Comparison of ENCODE assay signal across 1 cellular context in genomic region chr22:20587206-20587958, GRCh38.
A peak's percentile ranks its signal among the peaks of the same experiment; 100 is the strongest.
TF ChIP-seq lines count a peak whose summit lies in the region.

No MANE protein-coding gene starts in this region.

TF ChIP-seq in K562, 482 proteins besides CTCF, POLR2A, EP300 and RAD21 (continued from another document and continues in another):
- TF ChIP-seq, protein P1, sequence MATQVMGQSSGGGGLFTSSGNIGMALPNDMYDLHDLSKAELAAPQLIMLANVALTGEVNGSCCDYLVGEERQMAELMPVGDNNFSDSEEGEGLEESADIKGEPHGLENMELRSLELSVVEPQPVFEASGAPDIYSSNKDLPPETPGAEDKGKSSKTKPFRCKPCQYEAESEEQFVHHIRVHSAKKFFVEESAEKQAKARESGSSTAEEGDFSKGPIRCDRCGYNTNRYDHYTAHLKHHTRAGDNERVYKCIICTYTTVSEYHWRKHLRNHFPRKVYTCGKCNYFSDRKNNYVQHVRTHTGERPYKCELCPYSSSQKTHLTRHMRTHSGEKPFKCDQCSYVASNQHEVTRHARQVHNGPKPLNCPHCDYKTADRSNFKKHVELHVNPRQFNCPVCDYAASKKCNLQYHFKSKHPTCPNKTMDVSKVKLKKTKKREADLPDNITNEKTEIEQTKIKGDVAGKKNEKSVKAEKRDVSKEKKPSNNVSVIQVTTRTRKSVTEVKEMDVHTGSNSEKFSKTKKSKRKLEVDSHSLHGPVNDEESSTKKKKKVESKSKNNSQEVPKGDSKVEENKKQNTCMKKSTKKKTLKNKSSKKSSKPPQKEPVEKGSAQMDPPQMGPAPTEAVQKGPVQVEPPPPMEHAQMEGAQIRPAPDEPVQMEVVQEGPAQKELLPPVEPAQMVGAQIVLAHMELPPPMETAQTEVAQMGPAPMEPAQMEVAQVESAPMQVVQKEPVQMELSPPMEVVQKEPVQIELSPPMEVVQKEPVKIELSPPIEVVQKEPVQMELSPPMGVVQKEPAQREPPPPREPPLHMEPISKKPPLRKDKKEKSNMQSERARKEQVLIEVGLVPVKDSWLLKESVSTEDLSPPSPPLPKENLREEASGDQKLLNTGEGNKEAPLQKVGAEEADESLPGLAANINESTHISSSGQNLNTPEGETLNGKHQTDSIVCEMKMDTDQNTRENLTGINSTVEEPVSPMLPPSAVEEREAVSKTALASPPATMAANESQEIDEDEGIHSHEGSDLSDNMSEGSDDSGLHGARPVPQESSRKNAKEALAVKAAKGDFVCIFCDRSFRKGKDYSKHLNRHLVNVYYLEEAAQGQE (CRISPR knock-in tag; IDR thresholded peaks at IDR 0.05; ENCODE audit: low read depth): peak; percentile 50; the same call in 1 of the 2 replicates
- peak; percentile 60 for TF ChIP-seq HMGN3 (IDR thresholded peaks at IDR 0.05; ENCODE audit: borderline replicate concordance, extremely low read depth, insufficient read length, low read depth, low read length)
- TF ChIP-seq ATF4 (CRISPR knock-in tag; IDR thresholded peaks at IDR 0.05): 0 out of 2 replicates have a peak, but pooled peaks have one; percentile 12
- TF ChIP-seq ZBTB26 (CRISPR knock-in tag; IDR thresholded peaks at IDR 0.05): no peak
- no peak for TF ChIP-seq ZBED1 (IDR thresholded peaks at IDR 0.05)
- no peak for TF ChIP-seq ATF2 (CRISPR knock-in tag; IDR thresholded peaks at IDR 0.05)
- no peak for TF ChIP-seq SLC30A9 (CRISPR knock-in tag; IDR thresholded peaks at IDR 0.05)
- TF ChIP-seq SFPQ (IDR thresholded peaks at IDR 0.05; ENCODE audit: low read depth, low read length): no peak
- TF ChIP-seq, protein P2, sequence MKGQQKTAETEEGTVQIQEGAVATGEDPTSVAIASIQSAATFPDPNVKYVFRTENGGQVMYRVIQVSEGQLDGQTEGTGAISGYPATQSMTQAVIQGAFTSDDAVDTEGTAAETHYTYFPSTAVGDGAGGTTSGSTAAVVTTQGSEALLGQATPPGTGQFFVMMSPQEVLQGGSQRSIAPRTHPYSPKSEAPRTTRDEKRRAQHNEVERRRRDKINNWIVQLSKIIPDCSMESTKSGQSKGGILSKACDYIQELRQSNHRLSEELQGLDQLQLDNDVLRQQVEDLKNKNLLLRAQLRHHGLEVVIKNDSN (CRISPR knock-in tag; IDR thresholded peaks at IDR 0.05): peak; percentile 34; the same call in 1 of the 2 replicates
- peak; percentile 61 for TF ChIP-seq POLR2G (IDR thresholded peaks at IDR 0.05; ENCODE audit: low read depth, low read length)
- no peak for TF ChIP-seq KDM4B (IDR thresholded peaks at IDR 0.05; ENCODE audit: borderline replicate concordance in 2 of 2, low read depth in 1 of 2)
- TF ChIP-seq POLR3A (IDR thresholded peaks at IDR 0.05; ENCODE audit: borderline replicate concordance, extremely low read depth, insufficient read depth, insufficient read length): no peak
- no peak for TF ChIP-seq ZNF165 (CRISPR knock-in tag; IDR thresholded peaks at IDR 0.05; ENCODE audit: borderline replicate concordance)
- TF ChIP-seq COPS2 (conservative IDR thresholded peaks at IDR 0.05): no peak
- no peak for TF ChIP-seq GABPA (tag; conservative IDR thresholded peaks at IDR 0.05; ENCODE audit: low read depth)
- TF ChIP-seq, protein P3, sequence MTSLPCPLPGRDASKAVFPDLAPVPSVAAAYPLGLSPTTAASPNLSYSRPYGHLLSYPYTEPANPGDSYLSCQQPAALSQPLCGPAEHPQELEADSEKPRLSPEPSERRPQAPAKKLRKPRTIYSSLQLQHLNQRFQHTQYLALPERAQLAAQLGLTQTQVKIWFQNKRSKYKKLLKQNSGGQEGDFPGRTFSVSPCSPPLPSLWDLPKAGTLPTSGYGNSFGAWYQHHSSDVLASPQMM (CRISPR knock-in tag; IDR thresholded peaks at IDR 0.05): no peak
- no peak for TF ChIP-seq ZNF232 (CRISPR knock-in tag; IDR thresholded peaks at IDR 0.05)
- no peak for TF ChIP-seq RNF2 (IDR thresholded peaks at IDR 0.05)
- TF ChIP-seq ZNF253 (CRISPR knock-in tag; conservative IDR thresholded peaks at IDR 0.05): no peak
- TF ChIP-seq ZNF551 (CRISPR knock-in tag; IDR thresholded peaks at IDR 0.05): no peak
- TF ChIP-seq CCNT2 (IDR thresholded peaks at IDR 0.05; ENCODE audit: borderline replicate concordance, extremely low read depth, insufficient read length, low read depth, low read length): peak; percentile 34
- TF ChIP-seq SRF (CRISPR knock-in tag; IDR thresholded peaks at IDR 0.05): no peak
- TF ChIP-seq ZC3H4 (CRISPR knock-in tag; IDR thresholded peaks at IDR 0.05; ENCODE audit: borderline replicate concordance): 0 out of 2 replicates have a peak, but pooled peaks have one; percentile 25
- TF ChIP-seq, protein P4, sequence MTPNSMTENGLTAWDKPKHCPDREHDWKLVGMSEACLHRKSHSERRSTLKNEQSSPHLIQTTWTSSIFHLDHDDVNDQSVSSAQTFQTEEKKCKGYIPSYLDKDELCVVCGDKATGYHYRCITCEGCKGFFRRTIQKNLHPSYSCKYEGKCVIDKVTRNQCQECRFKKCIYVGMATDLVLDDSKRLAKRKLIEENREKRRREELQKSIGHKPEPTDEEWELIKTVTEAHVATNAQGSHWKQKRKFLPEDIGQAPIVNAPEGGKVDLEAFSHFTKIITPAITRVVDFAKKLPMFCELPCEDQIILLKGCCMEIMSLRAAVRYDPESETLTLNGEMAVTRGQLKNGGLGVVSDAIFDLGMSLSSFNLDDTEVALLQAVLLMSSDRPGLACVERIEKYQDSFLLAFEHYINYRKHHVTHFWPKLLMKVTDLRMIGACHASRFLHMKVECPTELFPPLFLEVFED (CRISPR knock-in tag; conservative IDR thresholded peaks at IDR 0.05): no peak
- TF ChIP-seq PATZ1 (CRISPR knock-in tag; IDR thresholded peaks at IDR 0.05; ENCODE audit: borderline replicate concordance): 0 out of 2 replicates have a peak, but pooled peaks have one; percentile 16
- 0 out of 2 replicates have a peak, but pooled peaks have one; percentile 1 for TF ChIP-seq JUND (IDR thresholded peaks at IDR 0.05; ENCODE audit: borderline replicate concordance, low read depth, low read length)
- TF ChIP-seq JUND (tag; IDR thresholded peaks at IDR 0.05; ENCODE audit: borderline replicate concordance, low read depth, low read length): no peak
- TF ChIP-seq ZKSCAN8 (CRISPR knock-in tag; IDR thresholded peaks at IDR 0.05): no peak
- no peak for TF ChIP-seq MED1 (CRISPR knock-in tag; IDR thresholded peaks at IDR 0.05; ENCODE audit: borderline replicate concordance)
- no peak for TF ChIP-seq MAFG (tag; conservative IDR thresholded peaks at IDR 0.05)
- TF ChIP-seq, protein P5, sequence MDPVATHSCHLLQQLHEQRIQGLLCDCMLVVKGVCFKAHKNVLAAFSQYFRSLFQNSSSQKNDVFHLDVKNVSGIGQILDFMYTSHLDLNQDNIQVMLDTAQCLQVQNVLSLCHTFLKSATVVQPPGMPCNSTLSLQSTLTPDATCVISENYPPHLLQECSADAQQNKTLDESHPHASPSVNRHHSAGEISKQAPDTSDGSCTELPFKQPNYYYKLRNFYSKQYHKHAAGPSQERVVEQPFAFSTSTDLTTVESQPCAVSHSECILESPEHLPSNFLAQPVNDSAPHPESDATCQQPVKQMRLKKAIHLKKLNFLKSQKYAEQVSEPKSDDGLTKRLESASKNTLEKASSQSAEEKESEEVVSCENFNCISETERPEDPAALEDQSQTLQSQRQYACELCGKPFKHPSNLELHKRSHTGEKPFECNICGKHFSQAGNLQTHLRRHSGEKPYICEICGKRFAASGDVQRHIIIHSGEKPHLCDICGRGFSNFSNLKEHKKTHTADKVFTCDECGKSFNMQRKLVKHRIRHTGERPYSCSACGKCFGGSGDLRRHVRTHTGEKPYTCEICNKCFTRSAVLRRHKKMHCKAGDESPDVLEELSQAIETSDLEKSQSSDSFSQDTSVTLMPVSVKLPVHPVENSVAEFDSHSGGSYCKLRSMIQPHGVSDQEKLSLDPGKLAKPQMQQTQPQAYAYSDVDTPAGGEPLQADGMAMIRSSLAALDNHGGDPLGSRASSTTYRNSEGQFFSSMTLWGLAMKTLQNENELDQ (CRISPR knock-in tag; IDR thresholded peaks at IDR 0.05; ENCODE audit: borderline replicate concordance): no peak
- TF ChIP-seq, protein P6, sequence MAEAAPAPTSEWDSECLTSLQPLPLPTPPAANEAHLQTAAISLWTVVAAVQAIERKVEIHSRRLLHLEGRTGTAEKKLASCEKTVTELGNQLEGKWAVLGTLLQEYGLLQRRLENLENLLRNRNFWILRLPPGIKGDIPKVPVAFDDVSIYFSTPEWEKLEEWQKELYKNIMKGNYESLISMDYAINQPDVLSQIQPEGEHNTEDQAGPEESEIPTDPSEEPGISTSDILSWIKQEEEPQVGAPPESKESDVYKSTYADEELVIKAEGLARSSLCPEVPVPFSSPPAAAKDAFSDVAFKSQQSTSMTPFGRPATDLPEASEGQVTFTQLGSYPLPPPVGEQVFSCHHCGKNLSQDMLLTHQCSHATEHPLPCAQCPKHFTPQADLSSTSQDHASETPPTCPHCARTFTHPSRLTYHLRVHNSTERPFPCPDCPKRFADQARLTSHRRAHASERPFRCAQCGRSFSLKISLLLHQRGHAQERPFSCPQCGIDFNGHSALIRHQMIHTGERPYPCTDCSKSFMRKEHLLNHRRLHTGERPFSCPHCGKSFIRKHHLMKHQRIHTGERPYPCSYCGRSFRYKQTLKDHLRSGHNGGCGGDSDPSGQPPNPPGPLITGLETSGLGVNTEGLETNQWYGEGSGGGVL (CRISPR knock-in tag; IDR thresholded peaks at IDR 0.05): no peak
- no peak for TF ChIP-seq ZC3H8 (IDR thresholded peaks at IDR 0.05)
- TF ChIP-seq ZBTB17 (CRISPR knock-in tag; IDR thresholded peaks at IDR 0.05): no peak
- TF ChIP-seq MEF2A (IDR thresholded peaks at IDR 0.05; ENCODE audit: control insufficient read depth, low read depth, low read length): no peak
- 0 out of 2 replicates have a peak, but pooled peaks have one; percentile 34 for TF ChIP-seq CBX1 (IDR thresholded peaks at IDR 0.05; ENCODE audit: low read depth)
- no peak for TF ChIP-seq SMARCA4 (IDR thresholded peaks at IDR 0.05)
